ENCODE assay signal across 1 cellular context in genomic region chr6:134437376-134437775, GRCh38.
A peak's percentile ranks its signal among the peaks of the same experiment; 100 is the strongest.
TF ChIP-seq lines count a peak whose summit lies in the region.

No MANE protein-coding gene starts in this region.

TF ChIP-seq in K562, 482 proteins besides CTCF, POLR2A, EP300 and RAD21 (continued from another document):
- TF ChIP-seq PBX2 (CRISPR knock-in tag; IDR thresholded peaks at IDR 0.05; ENCODE audit: low read depth), result no peak
- 0 out of 2 replicates have a peak, but pooled peaks have one; percentile 11 for TF ChIP-seq PBX2 (tag; conservative IDR thresholded peaks at IDR 0.05; ENCODE audit: low read depth)
- TF ChIP-seq PPARD (CRISPR knock-in tag; IDR thresholded peaks at IDR 0.05), result no peak
- peak; percentile 66 for TF ChIP-seq EGR1 (conservative IDR thresholded peaks at IDR 0.05)
- no peak for TF ChIP-seq NR2C1 (IDR thresholded peaks at IDR 0.05)
- TF ChIP-seq NR2C1 (tag; IDR thresholded peaks at IDR 0.05), result 0 out of 2 replicates have a peak, but pooled peaks have one; percentile 30
- TF ChIP-seq ESRRA (IDR thresholded peaks at IDR 0.05; ENCODE audit: borderline replicate concordance, low read depth), result 0 out of 2 replicates have a peak, but pooled peaks have one; percentile 13
- peak; percentile 74; the same call in 1 of the 2 replicates for TF ChIP-seq CTBP1 (IDR thresholded peaks at IDR 0.05; ENCODE audit: borderline replicate concordance)
- peak; percentile 23; the same call in 1 of the 2 replicates for TF ChIP-seq ATF3 (IDR thresholded peaks at IDR 0.05)
- no peak for TF ChIP-seq ATF3 (CRISPR knock-in tag; conservative IDR thresholded peaks at IDR 0.05)
- TF ChIP-seq ESRRB (CRISPR knock-in tag; IDR thresholded peaks at IDR 0.05; ENCODE audit: borderline replicate concordance), result no peak
- TF ChIP-seq ZKSCAN8 (CRISPR knock-in tag; IDR thresholded peaks at IDR 0.05), result no peak
- TF ChIP-seq SP1 (CRISPR knock-in tag; IDR thresholded peaks at IDR 0.05), result 0 out of 2 replicates have a peak, but pooled peaks have one; percentile 27
- TF ChIP-seq FOSL1 (tag; conservative IDR thresholded peaks at IDR 0.05), result peak; percentile 57
- no peak; the same call in 1 of the 2 replicates for TF ChIP-seq CEBPG (CRISPR knock-in tag; IDR thresholded peaks at IDR 0.05)
- peak in 1 of 2 experiments; percentile 42; a peak in 1 of 4 replicates for TF ChIP-seq CEBPG (tag; conservative IDR thresholded peaks at IDR 0.05 in 1 of 2, IDR thresholded peaks at IDR 0.05 in 1 of 2)
- peak; percentile 63; the same call in 1 of the 2 replicates for TF ChIP-seq JUND (IDR thresholded peaks at IDR 0.05; ENCODE audit: borderline replicate concordance, low read depth, low read length)
- TF ChIP-seq JUND (tag; IDR thresholded peaks at IDR 0.05; ENCODE audit: borderline replicate concordance, low read depth, low read length), result peak; percentile 41; the same call in 2 of the 3 replicates
- TF ChIP-seq U2AF2 (optimal IDR thresholded peaks at IDR 0.05; ENCODE audit: low read depth, low read length), result no peak
